In the genomic region with DNA sequence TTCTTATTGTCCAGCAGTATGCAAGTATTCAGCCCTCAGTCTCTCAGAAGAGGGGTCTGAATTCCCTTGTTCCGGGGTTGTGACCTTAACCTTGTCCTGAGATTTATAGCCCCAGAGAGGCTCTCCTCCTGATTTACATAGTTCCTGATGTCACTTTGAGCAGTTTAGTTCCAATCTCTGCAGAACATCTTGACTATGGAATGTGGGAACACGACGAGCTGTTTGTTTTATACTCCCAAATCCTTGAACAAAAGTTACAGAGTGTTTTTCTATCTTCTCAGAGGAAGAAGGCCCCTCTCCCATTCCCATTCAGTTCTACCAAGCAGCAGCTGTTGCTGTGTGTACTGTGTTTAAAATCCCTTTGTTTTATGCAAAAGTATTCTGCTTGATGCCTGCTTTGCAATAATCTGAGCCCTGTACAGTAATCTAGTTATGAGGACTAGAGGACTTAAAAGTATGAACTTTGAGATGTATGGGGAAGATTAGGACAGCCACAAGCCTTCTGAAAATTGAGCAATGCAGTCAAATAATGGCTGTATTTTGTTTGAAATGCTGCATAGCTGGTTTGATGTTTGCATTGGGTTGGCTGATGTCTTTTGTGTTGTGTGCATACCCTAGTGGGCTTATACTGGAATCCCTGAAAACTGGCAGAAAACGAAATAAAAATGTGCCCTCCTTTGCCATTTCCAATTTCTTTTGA, we compare ENCODE assay signal across 1 cellular context.
TF ChIP-seq lines count a peak whose summit lies in the region.

No MANE protein-coding gene starts in this region.

TF ChIP-seq in HepG2, 621 proteins besides CTCF, POLR2A, EP300 and RAD21 (continued from another document and continues in another):
- TF ChIP-seq, protein P1, sequence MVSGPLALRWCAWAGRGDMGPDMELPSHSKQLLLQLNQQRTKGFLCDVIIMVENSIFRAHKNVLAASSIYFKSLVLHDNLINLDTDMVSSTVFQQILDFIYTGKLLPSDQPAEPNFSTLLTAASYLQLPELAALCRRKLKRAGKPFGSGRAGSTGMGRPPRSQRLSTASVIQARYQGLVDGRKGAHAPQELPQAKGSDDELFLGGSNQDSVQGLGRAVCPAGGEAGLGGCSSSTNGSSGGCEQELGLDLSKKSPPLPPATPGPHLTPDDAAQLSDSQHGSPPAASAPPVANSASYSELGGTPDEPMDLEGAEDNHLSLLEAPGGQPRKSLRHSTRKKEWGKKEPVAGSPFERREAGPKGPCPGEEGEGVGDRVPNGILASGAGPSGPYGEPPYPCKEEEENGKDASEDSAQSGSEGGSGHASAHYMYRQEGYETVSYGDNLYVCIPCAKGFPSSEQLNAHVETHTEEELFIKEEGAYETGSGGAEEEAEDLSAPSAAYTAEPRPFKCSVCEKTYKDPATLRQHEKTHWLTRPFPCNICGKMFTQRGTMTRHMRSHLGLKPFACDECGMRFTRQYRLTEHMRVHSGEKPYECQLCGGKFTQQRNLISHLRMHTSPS (CRISPR knock-in tag; IDR thresholded peaks at IDR 0.05; ENCODE audit: low read depth) = no peak
- TF ChIP-seq ZFP62 (CRISPR knock-in tag; IDR thresholded peaks at IDR 0.05) = no peak
- TF ChIP-seq KDM5B (CRISPR knock-in tag; IDR thresholded peaks at IDR 0.05; ENCODE audit: borderline replicate concordance) = no peak
- TF ChIP-seq ZKSCAN1 (IDR thresholded peaks at IDR 0.05; ENCODE audit: low read length) = no peak
- no peak; the same call in 1 of the 2 replicates for TF ChIP-seq SOX13 (IDR thresholded peaks at IDR 0.05)
- peak in 1 of 2 experiments; percentile 79; a peak in 2 of 4 replicates for TF ChIP-seq SOX13 (CRISPR knock-in tag; conservative IDR thresholded peaks at IDR 0.05 in 1 of 2, IDR thresholded peaks at IDR 0.05 in 1 of 2)
- no peak for TF ChIP-seq ARID4A (CRISPR knock-in tag; IDR thresholded peaks at IDR 0.05; ENCODE audit: borderline replicate concordance)
- TF ChIP-seq ATF1 (CRISPR knock-in tag; IDR thresholded peaks at IDR 0.05) = 0 out of 2 replicates have a peak, but pooled peaks have one; percentile 33
- TF ChIP-seq HNRNPH1 (optimal IDR thresholded peaks at IDR 0.05; ENCODE audit: low read depth, low read length) = no peak
- TF ChIP-seq ZIK1 (CRISPR knock-in tag; IDR thresholded peaks at IDR 0.05; ENCODE audit: borderline replicate concordance, low read depth) = no peak
- peak; percentile 71; the same call in 1 of the 2 replicates for TF ChIP-seq NCOR1 (IDR thresholded peaks at IDR 0.05; ENCODE audit: borderline replicate concordance, low read length)
- TF ChIP-seq ARNTL (CRISPR knock-in tag; IDR thresholded peaks at IDR 0.05) = no peak
- TF ChIP-seq CEBPB (IDR thresholded peaks at IDR 0.05; ENCODE audit: borderline replicate concordance, low read depth, low read length) = peak; percentile 92
- TF ChIP-seq POLR2AphosphoS2 (IDR thresholded peaks at IDR 0.05; ENCODE audit: low read depth, low read length) = no peak
- no peak for TF ChIP-seq ARNT (IDR thresholded peaks at IDR 0.05)
- no peak for TF ChIP-seq ZNF10 (CRISPR knock-in tag; IDR thresholded peaks at IDR 0.05; ENCODE audit: borderline replicate concordance, low read depth)
- TF ChIP-seq ZNF317 (CRISPR knock-in tag; IDR thresholded peaks at IDR 0.05) = no peak
- no peak for TF ChIP-seq ZNF598 (CRISPR knock-in tag; IDR thresholded peaks at IDR 0.05; ENCODE audit: borderline replicate concordance)
- TF ChIP-seq ZNF773 (CRISPR knock-in tag; IDR thresholded peaks at IDR 0.05; ENCODE audit: borderline replicate concordance) = no peak
- no peak for TF ChIP-seq JDP2 (CRISPR knock-in tag; IDR thresholded peaks at IDR 0.05; ENCODE audit: borderline replicate concordance)
- TF ChIP-seq ZNF274 (CRISPR knock-in tag; IDR thresholded peaks at IDR 0.05) = no peak
- TF ChIP-seq NR2F6 (IDR thresholded peaks at IDR 0.05) = 0 out of 2 replicates have a peak, but pooled peaks have one; percentile 25
- TF ChIP-seq NR2F6 (CRISPR knock-in tag; IDR thresholded peaks at IDR 0.05) = no peak
- TF ChIP-seq ZFYVE20 (CRISPR knock-in tag; IDR thresholded peaks at IDR 0.05; ENCODE audit: borderline replicate concordance, low read depth) = no peak
- TF ChIP-seq SIX4 (CRISPR knock-in tag; IDR thresholded peaks at IDR 0.05) = no peak
- TF ChIP-seq ZNF33A (CRISPR knock-in tag; IDR thresholded peaks at IDR 0.05; ENCODE audit: borderline replicate concordance) = no peak
- no peak for TF ChIP-seq ZNF543 (CRISPR knock-in tag; IDR thresholded peaks at IDR 0.05)
- TF ChIP-seq, protein P2, sequence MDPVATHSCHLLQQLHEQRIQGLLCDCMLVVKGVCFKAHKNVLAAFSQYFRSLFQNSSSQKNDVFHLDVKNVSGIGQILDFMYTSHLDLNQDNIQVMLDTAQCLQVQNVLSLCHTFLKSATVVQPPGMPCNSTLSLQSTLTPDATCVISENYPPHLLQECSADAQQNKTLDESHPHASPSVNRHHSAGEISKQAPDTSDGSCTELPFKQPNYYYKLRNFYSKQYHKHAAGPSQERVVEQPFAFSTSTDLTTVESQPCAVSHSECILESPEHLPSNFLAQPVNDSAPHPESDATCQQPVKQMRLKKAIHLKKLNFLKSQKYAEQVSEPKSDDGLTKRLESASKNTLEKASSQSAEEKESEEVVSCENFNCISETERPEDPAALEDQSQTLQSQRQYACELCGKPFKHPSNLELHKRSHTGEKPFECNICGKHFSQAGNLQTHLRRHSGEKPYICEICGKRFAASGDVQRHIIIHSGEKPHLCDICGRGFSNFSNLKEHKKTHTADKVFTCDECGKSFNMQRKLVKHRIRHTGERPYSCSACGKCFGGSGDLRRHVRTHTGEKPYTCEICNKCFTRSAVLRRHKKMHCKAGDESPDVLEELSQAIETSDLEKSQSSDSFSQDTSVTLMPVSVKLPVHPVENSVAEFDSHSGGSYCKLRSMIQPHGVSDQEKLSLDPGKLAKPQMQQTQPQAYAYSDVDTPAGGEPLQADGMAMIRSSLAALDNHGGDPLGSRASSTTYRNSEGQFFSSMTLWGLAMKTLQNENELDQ (CRISPR knock-in tag; IDR thresholded peaks at IDR 0.05; ENCODE audit: borderline replicate concordance) = no peak
- TF ChIP-seq DPF2 (CRISPR knock-in tag; IDR thresholded peaks at IDR 0.05; ENCODE audit: borderline replicate concordance, low read depth) = peak; percentile 32; the same call in 1 of the 2 replicates
- TF ChIP-seq SALL1 (CRISPR knock-in tag; IDR thresholded peaks at IDR 0.05) = peak; percentile 58; the same call in 1 of the 2 replicates
- TF ChIP-seq ZBTB37 (CRISPR knock-in tag; IDR thresholded peaks at IDR 0.05) = no peak
- no peak for TF ChIP-seq HOXD1 (CRISPR knock-in tag; IDR thresholded peaks at IDR 0.05)
- peak; percentile 60; the same call in 1 of the 2 replicates for TF ChIP-seq ZNF12 (CRISPR knock-in tag; IDR thresholded peaks at IDR 0.05)
- TF ChIP-seq PLSCR1 (CRISPR knock-in tag; IDR thresholded peaks at IDR 0.05; ENCODE audit: borderline replicate concordance) = no peak
- TF ChIP-seq, protein P3, sequence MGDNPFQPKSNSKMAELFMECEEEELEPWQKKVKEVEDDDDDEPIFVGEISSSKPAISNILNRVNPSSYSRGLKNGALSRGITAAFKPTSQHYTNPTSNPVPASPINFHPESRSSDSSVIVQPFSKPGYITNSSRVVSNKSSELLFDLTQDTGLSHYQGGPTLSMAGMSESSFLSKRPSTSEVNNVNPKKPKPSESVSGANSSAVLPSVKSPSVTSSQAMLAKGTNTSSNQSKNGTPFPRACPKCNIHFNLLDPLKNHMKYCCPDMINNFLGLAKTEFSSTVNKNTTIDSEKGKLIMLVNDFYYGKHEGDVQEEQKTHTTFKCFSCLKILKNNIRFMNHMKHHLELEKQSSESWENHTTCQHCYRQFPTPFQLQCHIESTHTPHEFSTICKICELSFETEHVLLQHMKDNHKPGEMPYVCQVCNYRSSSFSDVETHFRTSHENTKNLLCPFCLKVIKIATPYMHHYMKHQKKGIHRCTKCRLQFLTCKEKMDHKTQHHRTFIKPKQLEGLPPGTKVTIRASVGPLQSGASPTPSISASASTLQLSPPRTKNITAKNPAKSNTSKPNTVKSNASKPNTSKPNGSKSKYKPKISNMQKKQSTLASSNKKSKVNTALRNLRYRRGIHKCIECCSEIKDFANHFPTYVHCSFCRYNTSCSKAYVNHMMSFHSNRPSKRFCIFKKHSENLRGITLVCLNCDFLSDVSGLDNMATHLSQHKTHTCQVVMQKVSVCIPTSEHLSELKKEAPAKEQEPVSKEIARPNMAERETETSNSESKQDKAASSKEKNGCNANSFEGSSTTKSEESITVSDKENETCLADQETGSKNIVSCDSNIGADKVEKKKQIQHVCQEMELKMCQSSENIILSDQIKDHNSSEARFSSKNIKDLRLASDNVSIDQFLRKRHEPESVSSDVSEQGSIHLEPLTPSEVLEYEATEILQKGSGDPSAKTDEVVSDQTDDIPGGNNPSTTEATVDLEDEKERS (CRISPR knock-in tag; IDR thresholded peaks at IDR 0.05) = no peak
- TF ChIP-seq KDM3A (CRISPR knock-in tag; IDR thresholded peaks at IDR 0.05; ENCODE audit: low read depth) = no peak
- TF ChIP-seq TEAD3 (CRISPR knock-in tag; optimal IDR thresholded peaks at IDR 0.05; ENCODE audit: borderline replicate concordance) = peak; percentile 27
- TF ChIP-seq HOMEZ (CRISPR knock-in tag; IDR thresholded peaks at IDR 0.05; ENCODE audit: low read depth) = no peak
- TF ChIP-seq ESRRA (CRISPR knock-in tag; IDR thresholded peaks at IDR 0.05; ENCODE audit: low read depth) = no peak
- TF ChIP-seq MAF1 (CRISPR knock-in tag; IDR thresholded peaks at IDR 0.05; ENCODE audit: borderline replicate concordance) = no peak
- TF ChIP-seq SP2 (CRISPR knock-in tag; IDR thresholded peaks at IDR 0.05) = no peak
- no peak for TF ChIP-seq FUBP1 (CRISPR knock-in tag; IDR thresholded peaks at IDR 0.05; ENCODE audit: borderline replicate concordance)
- TF ChIP-seq GLI4 (CRISPR knock-in tag; IDR thresholded peaks at IDR 0.05; ENCODE audit: borderline replicate concordance) = no peak
- no peak for TF ChIP-seq ZNF501 (CRISPR knock-in tag; IDR thresholded peaks at IDR 0.05)
